2 cellular contexts compared by ENCODE assay signal in the genomic region with DNA sequence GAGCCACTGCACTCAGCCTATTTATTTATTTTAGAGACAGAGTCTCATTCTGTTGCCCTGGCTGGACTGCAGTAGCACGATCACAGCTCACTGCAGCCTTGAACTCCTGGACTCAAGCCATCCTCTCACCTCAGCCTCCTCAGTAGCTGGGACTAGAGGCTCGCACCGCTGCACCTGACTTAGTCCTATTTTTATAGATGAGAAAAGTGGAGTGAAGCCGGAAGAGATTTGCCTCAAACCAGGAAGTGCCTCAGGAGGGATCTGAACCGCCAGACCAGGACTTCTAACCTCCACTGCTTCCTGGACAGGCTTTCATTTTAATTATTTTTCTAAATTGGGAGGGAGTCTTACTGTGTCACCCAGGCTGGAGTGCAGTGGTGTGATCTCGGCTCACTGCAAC.
A peak's percentile ranks its signal among the peaks of the same experiment; 100 is the strongest.
TF ChIP-seq lines count a peak whose summit lies in the region.

No MANE protein-coding gene starts in this region.

TF ChIP-seq in A549, 52 proteins besides CTCF, POLR2A, EP300 and RAD21:
- TF ChIP-seq RFX5 (IDR thresholded peaks at IDR 0.05) (no peak), HOXA7 (CRISPR knock-in tag; IDR thresholded peaks at IDR 0.05) (no peak), FOXS1 (CRISPR knock-in tag; IDR thresholded peaks at IDR 0.05) (no peak), ZC3H11A (IDR thresholded peaks at IDR 0.05) (no peak), ZFP36 (IDR thresholded peaks at IDR 0.05; ENCODE audit: borderline replicate concordance, partially characterized antibody) (no peak), RCOR1 (IDR thresholded peaks at IDR 0.05; ENCODE audit: low read depth, low read length) (no peak)
TF ChIP-seq in A549: peak in this region for 0.

TF ChIP-seq in K562, 482 proteins besides CTCF, POLR2A, EP300 and RAD21:
- TF ChIP-seq IFI16 (CRISPR knock-in tag; IDR thresholded peaks at IDR 0.05) (no peak), BCOR (IDR thresholded peaks at IDR 0.05) (no peak), PHF20 (IDR thresholded peaks at IDR 0.05; ENCODE audit: partially characterized antibody) (peak; percentile 21), ZFX (CRISPR knock-in tag; IDR thresholded peaks at IDR 0.05) (peak; percentile 16), ZNF124 (CRISPR knock-in tag; IDR thresholded peaks at IDR 0.05) (no peak), ELF1 (tag; IDR thresholded peaks at IDR 0.05) (peak; percentile 78)
- TF ChIP-seq, protein P1, sequence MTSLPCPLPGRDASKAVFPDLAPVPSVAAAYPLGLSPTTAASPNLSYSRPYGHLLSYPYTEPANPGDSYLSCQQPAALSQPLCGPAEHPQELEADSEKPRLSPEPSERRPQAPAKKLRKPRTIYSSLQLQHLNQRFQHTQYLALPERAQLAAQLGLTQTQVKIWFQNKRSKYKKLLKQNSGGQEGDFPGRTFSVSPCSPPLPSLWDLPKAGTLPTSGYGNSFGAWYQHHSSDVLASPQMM (CRISPR knock-in tag; IDR thresholded peaks at IDR 0.05) = no peak
